12 cellular contexts compared by ENCODE assay signal in genomic region chr1:154205751-154206150, GRCh38. TPM values are rescaled to one million over a fixed set of nuclear protein-coding genes. Genes with fewer than 3 reads are reported as not detected.
DNase-seq lines count a peak whose midpoint lies in the region; ATAC-seq, FAIRE-seq and TF ChIP-seq lines count a peak whose summit lies in the region.
"Not testable (repeated sequence)": the region's sequence is repeated elsewhere in the genome, so short reads cannot be mapped to it uniquely, and the experiment has no call there.
"Had no signal": no experiment of that assay in that cellular context is flagged by ENCODE, and none has a peak within 500 bp of the region (broad histone marks: within the 10 kb centered on the region; RNA-seq: fewer than 3 reads in every experiment).

No MANE protein-coding gene starts in this region.

- in situ Hi-C loops in K562 (cut with MboI) = not testable (repeated sequence)

- H3K27ac Mint-ChIP-seq in CD8-positive, alpha-beta T cell = peak overlapping the region; percentile 25
- not testable (repeated sequence) for H3K27ac Mint-ChIP-seq in activated CD8-positive, alpha-beta memory T cell treated with anti-CD3 and anti-CD28 coated beads, Interleukin-2, amount 10 ng/mL, durations not matched to agents 7 days and 5 days
- H3K27ac Mint-ChIP-seq in natural killer cell = peak overlapping the region; percentile 45 to 74

- CTCF ChIA-PET in CD8-positive, alpha-beta T cell (lab: Charles Lee) = interaction anchor here (1.2 kb wide), 1 partner anchor 14 kb away, joined by 3 read pairs; the partner anchor contains the start of gene TPM3
- CTCF ChIA-PET in activated CD8-positive, alpha-beta memory T cell treated with anti-CD3 and anti-CD28 coated beads, Interleukin-2, amount 10 ng/mL, durations not matched to agents 7 days and 5 days (lab: Charles Lee) = not testable (repeated sequence)
- CTCF ChIA-PET in K562 (lab: Yijun Ruan, JAX; ENCODE audit: low intra/inter-chr PET ratio) = interaction anchor here (0.6 kb wide), 1 partner anchor 133 kb away, joined by 3 read pairs; no protein-coding TSS in a partner anchor

- H3K4me3 Mint-ChIP-seq in CD8-positive, alpha-beta T cell; activated CD8-positive, alpha-beta memory T cell treated with anti-CD3 and anti-CD28 coated beads, Interleukin-2, amount 10 ng/mL, durations not matched to agents 7 days and 5 days; natural killer cell: not testable (repeated sequence)

- DNase-seq in CD8-positive, alpha-beta T cell; activated CD8-positive, alpha-beta memory T cell treated with anti-CD3 and anti-CD28 coated beads, Interleukin-2, amount 10 ng/mL, durations not matched to agents 7 days and 5 days; K562 (ENCODE audit: extremely low read depth in 1 of 4, low spot score in 3 of 4); natural killer cell: not testable (repeated sequence)
- DNase-seq in NCI-H226 = peak; percentile 15
- peak; percentile 49 for DNase-seq in stimulated activated CD8-positive, alpha-beta memory T cell treated with anti-CD3 and anti-CD28 coated beads, Interleukin-4, amount 100 ng/mL, for 48 hours

- H3K4me1 ChIP-seq in CD8-positive, alpha-beta T cell (ENCODE audit: insufficient read depth, low read length); K562 (replicated peaks in 1 of 2; ENCODE audit: control insufficient read depth in 2 of 2, insufficient read depth in 2 of 2, low read length in 2 of 2): not testable (repeated sequence)

- H3K79me2 ChIP-seq in K562 (ENCODE audit: control insufficient read depth, insufficient read depth, low read length) = not testable (repeated sequence)

- not testable (repeated sequence) for H3K9ac ChIP-seq in K562 (ENCODE audit: insufficient read depth in 1 of 2, low read depth in 2 of 2, low read length in 2 of 2)

- not testable (repeated sequence) for BruUV-seq in K562 (replicated peaks; lab: Mats Ljungman, UMichigan)

- not testable (repeated sequence) for H4K20me1 ChIP-seq in K562 (replicated peaks; ENCODE audit: control insufficient read depth, insufficient read depth, low read length)

- H3K4me3 ChIP-seq in CD8-positive, alpha-beta T cell (ENCODE audit: low read depth, low read length); K562: not testable (repeated sequence)

- H3K4me2 ChIP-seq in K562 (ENCODE audit: insufficient read depth, low read length) = not testable (repeated sequence)

- not testable (repeated sequence) for H3K27me3 Mint-ChIP-seq in CD8-positive, alpha-beta T cell (ENCODE audit: low read depth); activated CD8-positive, alpha-beta memory T cell treated with anti-CD3 and anti-CD28 coated beads, Interleukin-2, amount 10 ng/mL, durations not matched to agents 7 days and 5 days; natural killer cell (ENCODE audit: low read depth in 2 of 2)

- intact Hi-C loops in CD8-positive, alpha-beta T cell (cut with DNase I, micrococcal nuclease); K562 (cut with micrococcal nuclease); natural killer cell (cut with micrococcal nuclease): not testable (repeated sequence)

- TF ChIP-seq EP300 in K562 (IDR thresholded peaks at IDR 0.05; ENCODE audit: low read length) = not testable (repeated sequence)

- not testable (repeated sequence) for H3K9me1 ChIP-seq in K562 (ENCODE audit: control insufficient read depth, insufficient read depth, low read length)

- not testable (repeated sequence) for FAIRE-seq in K562 (lab: Jason Lieb, UNC)

- not testable (repeated sequence) for H3K27ac ChIP-seq in CD8-positive, alpha-beta T cell (ENCODE audit: low read depth, low read length); K562 (ENCODE audit: extremely low read depth, low read depth, low read length)

- peaks cover 30% of the 10 kb centered on the region for H3K36me3 ChIP-seq in CD8-positive, alpha-beta T cell (ENCODE audit: insufficient read depth, low read length)
- peaks cover 37% of the 10 kb centered on the region for H3K36me3 ChIP-seq in K562 (ENCODE audit: control insufficient read depth, insufficient read depth, low read length)

- not testable (repeated sequence) for H2AFZ ChIP-seq in K562 (ENCODE audit: low read depth, low read length)

- not testable (repeated sequence) for TF ChIP-seq RAD21 in K562 (CRISPR knock-in tag; conservative IDR thresholded peaks at IDR 0.05 in 1 of 2, IDR thresholded peaks at IDR 0.05 in 1 of 2)

- not testable (repeated sequence) for H3K27me3 ChIP-seq in CD8-positive, alpha-beta T cell (ENCODE audit: insufficient read depth, low read length); K562 (ENCODE audit: control insufficient read depth in 2 of 2, insufficient read depth in 2 of 2, low read length in 2 of 2)

- not testable (repeated sequence) for TF ChIP-seq POLR2A in K562 (conservative IDR thresholded peaks at IDR 0.05)

- 68% methylated on average over 8 of the region's 13 CpGs for WGBS in K562 (ENCODE audit: insufficient coverage, low coverage, missing lambda C conversion rate)

- not testable (repeated sequence) for H3K9me3 Mint-ChIP-seq in CD8-positive, alpha-beta T cell; activated CD8-positive, alpha-beta memory T cell treated with anti-CD3 and anti-CD28 coated beads, Interleukin-2, amount 10 ng/mL, durations not matched to agents 7 days and 5 days (ENCODE audit: low read depth); natural killer cell

- POLR2A ChIA-PET in CD8-positive, alpha-beta T cell (lab: Charles Lee) = not testable (repeated sequence)
- POLR2A ChIA-PET in K562 (lab: Yijun Ruan, JAX) = interaction anchor here (2.0 to 2.2 kb wide), 2 partner anchors 8 to 13 kb away, joined by 7 to 8 read pairs; no protein-coding TSS in a partner anchor

- H3K9me3 ChIP-seq in CD8-positive, alpha-beta T cell (ENCODE audit: low read length); K562 (replicated peaks; ENCODE audit: control insufficient read depth, insufficient read depth, low read depth, low read length): not testable (repeated sequence)

- not testable (repeated sequence) for H3K4me1 Mint-ChIP-seq in CD8-positive, alpha-beta T cell (ENCODE audit: low read depth); natural killer cell
- H3K4me1 Mint-ChIP-seq in activated CD8-positive, alpha-beta memory T cell treated with anti-CD3 and anti-CD28 coated beads, Interleukin-2, amount 10 ng/mL, durations not matched to agents 7 days and 5 days = peaks cover 12% of the 10 kb centered on the region

- not testable (repeated sequence) for ATAC-seq in CD8-positive, alpha-beta T cell; natural killer cell
- peak; percentile 16 for ATAC-seq in activated CD8-positive, alpha-beta memory T cell treated with anti-CD3 and anti-CD28 coated beads, Interleukin-2, amount 10 ng/mL, durations not matched to agents 7 days and 5 days
- 0 out of 3 replicates have a peak, but pooled peaks have one; percentile 12 for ATAC-seq in K562

- H3K36me3 Mint-ChIP-seq in CD8-positive, alpha-beta T cell = peaks cover 46% of the 10 kb centered on the region
- H3K36me3 Mint-ChIP-seq in activated CD8-positive, alpha-beta memory T cell treated with anti-CD3 and anti-CD28 coated beads, Interleukin-2, amount 10 ng/mL, durations not matched to agents 7 days and 5 days = peaks cover 20% of the 10 kb centered on the region
- not testable (repeated sequence) for H3K36me3 Mint-ChIP-seq in natural killer cell

- TF ChIP-seq CTCF in CD8-positive, alpha-beta T cell (IDR thresholded peaks at IDR 0.05); K562 (IDR thresholded peaks at IDR 0.05 in 2 of 3, conservative IDR thresholded peaks at IDR 0.05 in 1 of 3; ENCODE audit: insufficient read depth in 2 of 3, low read depth in 1 of 3, low read length in 3 of 3); natural killer cell (IDR thresholded peaks at IDR 0.05): not testable (repeated sequence)

RNA-seq across cellular contexts. Expression of gene CFAP141, which starts 0.4 kb away (rescaled TPM):
- total RNA-seq in CD8-positive, alpha-beta T cell = not detected
- total RNA-seq in activated CD8-positive, alpha-beta memory T cell treated with anti-CD3 and anti-CD28 coated beads, Interleukin-2, amount 10 ng/mL, durations not matched to agents 7 days and 5 days = not detected
- not detected in 2 replicates for total RNA-seq in K562 (2011; cell fraction: chromatin; rRNA removed; ENCODE audit: low replicate concordance)
- total RNA-seq in K562 (2011; cell fraction: nucleolus; rRNA removed) = not detected in 2 replicates
- not detected in 2 replicates for total RNA-seq in K562 (2011; cell fraction: nucleoplasm; rRNA removed)
- total RNA-seq in K562 (2014; rRNA removed) = not detected in 2 replicates
- not detected in 2 replicates for total RNA-seq in K562 (2014; rRNA removed; fragmentation: Illumina TruSeq; extraction: Trizol)
- total RNA-seq in K562 (2015; rRNA removed; fragmentation: Illumina TruSeq; extraction: Trizol) = not detected in 2 replicates
- total RNA-seq in K562 (2021) = not detected in 2 replicates
- not detected in 2 replicates for polyA plus RNA-seq in K562 (2011; rRNA removed)
- not detected in 2 replicates for polyA plus RNA-seq in K562 (2011; cell fraction: cytosol; rRNA removed)
- not detected in 2 replicates for polyA plus RNA-seq in K562 (2011; cell fraction: nucleus; rRNA removed)
- not detected in 2 replicates for polyA plus RNA-seq in K562 (2012)
- polyA plus RNA-seq in K562 (2014; fragmentation: Illumina TruSeq; extraction: Trizol) = not detected in 2 replicates
- polyA plus RNA-seq in K562 (2014; fragmentation: Nextera tagmentation; extraction: Ambion mirVana) = not detected
- polyA plus RNA-seq in K562 (2014; rRNA removed) = not detected in 2 replicates
- polyA minus RNA-seq in K562 (2011; rRNA and poly(A)+ RNA removed) = not detected in 2 replicates
- polyA minus RNA-seq in K562 (2011; cell fraction: cytosol; rRNA and poly(A)+ RNA removed) = not detected in 2 replicates
- polyA minus RNA-seq in K562 (2011; cell fraction: nucleus; rRNA and poly(A)+ RNA removed) = not detected in 2 replicates
- 1 to 10 TPM in 1 of 3 donors, not detected in 2; 1.2 TPM for total RNA-seq in natural killer cell
- total RNA-seq: A673, activated B cell treated with CpG ODN at 0.5 μM for 24 hours, hepatocyte, psoas muscle, SK-MEL-5, tibial nerve had no signal
- polyA plus RNA-seq: hepatocyte, psoas muscle had no signal

RNA-seq across cellular contexts. Expression of gene TPM3, which starts 13.9 kb away (rescaled TPM):
- 100 to 1,000 TPM; 341 to 347 TPM for total RNA-seq in CD8-positive, alpha-beta T cell
- total RNA-seq in activated CD8-positive, alpha-beta memory T cell treated with anti-CD3 and anti-CD28 coated beads, Interleukin-2, amount 10 ng/mL, durations not matched to agents 7 days and 5 days = 100 to 1,000 TPM; 678 to 780 TPM
- 94.6 and 152 TPM in 2 replicates for total RNA-seq in K562 (2011; cell fraction: chromatin; rRNA removed; ENCODE audit: low replicate concordance)
- 60.4 and 81.0 TPM in 2 replicates for total RNA-seq in K562 (2011; cell fraction: nucleolus; rRNA removed)
- total RNA-seq in K562 (2011; cell fraction: nucleoplasm; rRNA removed) = 113 and 173 TPM in 2 replicates
- total RNA-seq in K562 (2014; rRNA removed) (344 and 399 TPM in 2 replicates), K562 (2014; rRNA removed; fragmentation: Illumina TruSeq; extraction: Trizol) (350 and 402 TPM in 2 replicates), K562 (2015; rRNA removed; fragmentation: Illumina TruSeq; extraction: Trizol) (400 and 421 TPM in 2 replicates), K562 (2021) (500 and 507 TPM in 2 replicates), natural killer cell (100 to 1,000 TPM; 516 to 622 (median 551) TPM)
- polyA plus RNA-seq in K562 (2011; rRNA removed) (423 and 536 TPM in 2 replicates), K562 (2014; fragmentation: Illumina TruSeq; extraction: Trizol) (488 and 545 TPM in 2 replicates), K562 (2014; fragmentation: Nextera tagmentation; extraction: Ambion mirVana) (100 to 1,000 TPM; 202 to 241 TPM), K562 (2014; rRNA removed) (496 and 604 TPM in 2 replicates)
- 181 and 303 TPM in 2 replicates for polyA plus RNA-seq in K562 (2011; cell fraction: cytosol; rRNA removed)
- 147 and 198 TPM in 2 replicates for polyA plus RNA-seq in K562 (2011; cell fraction: nucleus; rRNA removed)
- polyA plus RNA-seq in K562 (2012) = 390 and 526 TPM in 2 replicates
- polyA minus RNA-seq in K562 (2011; rRNA and poly(A)+ RNA removed) = 256 and 293 TPM in 2 replicates
- 99.9 and 136 TPM in 2 replicates for polyA minus RNA-seq in K562 (2011; cell fraction: cytosol; rRNA and poly(A)+ RNA removed)
- polyA minus RNA-seq in K562 (2011; cell fraction: nucleus; rRNA and poly(A)+ RNA removed) = 42.7 and 79.9 TPM in 2 replicates

RNA-seq across cellular contexts. Expression of gene UBAP2L, which starts 15.0 kb away (rescaled TPM):
- 100 to 1,000 TPM; 212 to 226 TPM for total RNA-seq in CD8-positive, alpha-beta T cell
- total RNA-seq in activated CD8-positive, alpha-beta memory T cell treated with anti-CD3 and anti-CD28 coated beads, Interleukin-2, amount 10 ng/mL, durations not matched to agents 7 days and 5 days = 100 to 1,000 TPM; 162 to 201 TPM
- 517 and 814 TPM in 2 replicates for total RNA-seq in K562 (2011; cell fraction: chromatin; rRNA removed; ENCODE audit: low replicate concordance)
- 239 and 272 TPM in 2 replicates for total RNA-seq in K562 (2011; cell fraction: nucleolus; rRNA removed)
- 345 and 418 TPM in 2 replicates for total RNA-seq in K562 (2011; cell fraction: nucleoplasm; rRNA removed)
- total RNA-seq in K562 (2014; rRNA removed) (83.6 and 98.6 TPM in 2 replicates), K562 (2014; rRNA removed; fragmentation: Illumina TruSeq; extraction: Trizol) (112 and 113 TPM in 2 replicates), K562 (2015; rRNA removed; fragmentation: Illumina TruSeq; extraction: Trizol) (119 and 121 TPM in 2 replicates), K562 (2021) (175 and 181 TPM in 2 replicates), natural killer cell (100 to 1,000 TPM; 195 to 220 (median 218) TPM)
- polyA plus RNA-seq in K562 (2011; rRNA removed) (136 and 245 TPM in 2 replicates), K562 (2014; fragmentation: Illumina TruSeq; extraction: Trizol) (193 and 245 TPM in 2 replicates), K562 (2014; fragmentation: Nextera tagmentation; extraction: Ambion mirVana) (10 to 100 TPM; 75.0 to 92.3 TPM), K562 (2014; rRNA removed) (141 and 180 TPM in 2 replicates)
- 207 and 210 TPM in 2 replicates for polyA plus RNA-seq in K562 (2011; cell fraction: cytosol; rRNA removed)
- 551 and 619 TPM in 2 replicates for polyA plus RNA-seq in K562 (2011; cell fraction: nucleus; rRNA removed)
- 126 and 178 TPM in 2 replicates for polyA plus RNA-seq in K562 (2012)
- polyA minus RNA-seq in K562 (2011; rRNA and poly(A)+ RNA removed) = 274 and 299 TPM in 2 replicates
- 75.8 and 76.5 TPM in 2 replicates for polyA minus RNA-seq in K562 (2011; cell fraction: cytosol; rRNA and poly(A)+ RNA removed)
- 217 and 391 TPM in 2 replicates for polyA minus RNA-seq in K562 (2011; cell fraction: nucleus; rRNA and poly(A)+ RNA removed)

RNA-seq across cellular contexts. Expression of gene NUP210L, which starts 50.9 kb away (rescaled TPM):
- total RNA-seq in CD8-positive, alpha-beta T cell = under 1 TPM in 1 of 2 experiments, not detected in 1; 0.17 TPM
- total RNA-seq in activated CD8-positive, alpha-beta memory T cell treated with anti-CD3 and anti-CD28 coated beads, Interleukin-2, amount 10 ng/mL, durations not matched to agents 7 days and 5 days = under 1 TPM in 1 of 2 experiments, not detected in 1; 0.09 TPM
- 0.07 TPM in 1 of 2 replicates, not detected in the other for total RNA-seq in K562 (2011; cell fraction: chromatin; rRNA removed; ENCODE audit: low replicate concordance)
- under 0.01 TPM in 1 of 2 replicates, not detected in the other for total RNA-seq in K562 (2011; cell fraction: nucleolus; rRNA removed)
- 0.15 TPM in 1 of 2 replicates, not detected in the other for total RNA-seq in K562 (2011; cell fraction: nucleoplasm; rRNA removed)
- not detected in 2 replicates for total RNA-seq in K562 (2014; rRNA removed)
- 0.04 TPM in 1 of 2 replicates, not detected in the other for total RNA-seq in K562 (2014; rRNA removed; fragmentation: Illumina TruSeq; extraction: Trizol)
- total RNA-seq in K562 (2015; rRNA removed; fragmentation: Illumina TruSeq; extraction: Trizol) = 0.04 TPM in 1 of 2 replicates, not detected in the other
- total RNA-seq in K562 (2021) = not detected in 2 replicates
- 0.01 TPM in 1 of 2 replicates, not detected in the other for polyA plus RNA-seq in K562 (2011; rRNA removed)
- polyA plus RNA-seq in K562 (2011; cell fraction: cytosol; rRNA removed) = 0.01 TPM in 1 of 2 replicates, not detected in the other
- polyA plus RNA-seq in K562 (2011; cell fraction: nucleus; rRNA removed) = 0.01 TPM in 1 of 2 replicates, not detected in the other
- polyA plus RNA-seq in K562 (2012) = 0.03 TPM in 1 of 2 replicates, not detected in the other
- not detected in 2 replicates for polyA plus RNA-seq in K562 (2014; fragmentation: Illumina TruSeq; extraction: Trizol)
- not detected for polyA plus RNA-seq in K562 (2014; fragmentation: Nextera tagmentation; extraction: Ambion mirVana)
- 0.01 TPM in 1 of 2 replicates, not detected in the other for polyA plus RNA-seq in K562 (2014; rRNA removed)
- 0.03 and 0.07 TPM in 2 replicates for polyA minus RNA-seq in K562 (2011; rRNA and poly(A)+ RNA removed)
- not detected in 2 replicates for polyA minus RNA-seq in K562 (2011; cell fraction: cytosol; rRNA and poly(A)+ RNA removed)
- polyA minus RNA-seq in K562 (2011; cell fraction: nucleus; rRNA and poly(A)+ RNA removed) = not detected in 2 replicates
- under 1 TPM; 0.13 to 0.24 (median 0.18) TPM for total RNA-seq in natural killer cell
- total RNA-seq: SK-MEL-5 had no signal
- polyA plus RNA-seq: hepatocyte had no signal
